Comparison of ENCODE assay signal across 13 cellular contexts in the genomic region with DNA sequence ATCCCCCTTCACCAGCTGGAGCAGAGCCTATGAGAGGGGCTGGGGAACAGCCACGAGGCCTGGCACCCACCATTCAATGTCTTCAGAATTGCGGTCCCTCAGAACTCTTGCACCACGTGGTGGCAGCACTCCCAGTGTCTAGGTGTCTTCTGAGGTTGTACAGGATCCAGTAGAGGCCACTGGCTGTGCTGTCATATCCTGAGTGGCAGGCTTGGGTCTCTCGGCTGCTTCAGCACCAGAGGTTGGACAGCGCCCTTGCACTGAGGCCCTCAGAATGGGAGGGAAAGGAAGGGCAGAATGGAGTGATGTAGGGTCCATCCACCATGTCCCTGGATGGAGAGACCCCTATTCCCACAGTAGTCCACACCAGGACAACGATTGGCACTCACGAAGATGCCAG.
A peak's percentile ranks its signal among the peaks of the same experiment; 100 is the strongest.
DNase-seq lines count a peak whose midpoint lies in the region; ATAC-seq and TF ChIP-seq lines count a peak whose summit lies in the region.
"Had no signal": no experiment of that assay in that cellular context is flagged by ENCODE, and none has a peak within 500 bp of the region (broad histone marks: within the 10 kb centered on the region; RNA-seq: fewer than 3 reads in every experiment).

No MANE protein-coding gene starts in this region.

- H3K36me3 ChIP-seq in NT2/D1 (ENCODE audit: insufficient read depth, insufficient read length, low read length), result no peaks in the 10 kb centered on the region
- H3K36me3 ChIP-seq: adrenal gland had no signal

- peaks cover 65% of the 10 kb centered on the region for H3K27me3 ChIP-seq in NT2/D1 (ENCODE audit: insufficient read depth, insufficient read length)
- H3K27me3 ChIP-seq: adrenal gland had no signal

- no peaks in the 10 kb centered on the region for H3K27me3 Mint-ChIP-seq in progenitor cell of endocrine pancreas
- H3K27me3 Mint-ChIP-seq: type B pancreatic cell had no signal

- in situ Hi-C loops in T47D (cut with HindIII; ENCODE audit: low pct_unique_long_range_greater_than_20kb, low sequenced_read_pairs), result no loop called here

- H3K9me3 ChIP-seq in NT2/D1 (ENCODE audit: insufficient read depth, low read length), result no peaks in the 10 kb centered on the region
- H3K9me3 ChIP-seq: adrenal gland had no signal

- no peak overlapping the region for H3K9ac ChIP-seq in NT2/D1 (ENCODE audit: insufficient read length, low read depth)

- no peaks in the 10 kb centered on the region for H3K4me1 Mint-ChIP-seq in progenitor cell of endocrine pancreas (ENCODE audit: low read depth)

- no peak overlapping the region for H3K4me3 Mint-ChIP-seq in progenitor cell of endocrine pancreas (ENCODE audit: low read depth)
- H3K4me3 Mint-ChIP-seq: type B pancreatic cell had no signal

- no peaks in the 10 kb centered on the region for H3K4me1 ChIP-seq in NT2/D1 (ENCODE audit: insufficient read depth, insufficient read length)
- H3K4me1 ChIP-seq: adrenal gland had no signal

- DNase-seq in DMS 273 (lab: John Stamatoyannopoulos, UW; ENCODE audit: unreplicated experiment) (peak; percentile 39), DMS 273 treated with DMSO at 0.1 percent for 48 hours (lab: John Stamatoyannopoulos, UW) (no peak), NT2/D1 (ENCODE audit: low read depth, low spot score) (peak; percentile 13), T47D (ENCODE audit: low read depth in 1 of 2, low spot score in 1 of 2) (peak; percentile 37 to 88), progenitor cell of endocrine pancreas (ENCODE audit: low spot score, unreplicated experiment) (no peak), SK-N-DZ (ENCODE audit: low spot score) (no peak)
- DNase-seq: 8988T, GF-D8, NCI-H1694 had no signal

- no peak for TF ChIP-seq CTCF in progenitor cell of endocrine pancreas (IDR thresholded peaks at IDR 0.05; ENCODE audit: unreplicated experiment)

- ATAC-seq in GM18519 (IDR thresholded peaks at IDR 0.05; ENCODE audit: low FRiP score, unreplicated experiment), result peak; percentile 53
- no peak for ATAC-seq in HG02885 (IDR thresholded peaks at IDR 0.05; ENCODE audit: poor library complexity, unreplicated experiment)

- peaks cover 7% of the 10 kb centered on the region for H3K36me3 Mint-ChIP-seq in progenitor cell of endocrine pancreas (ENCODE audit: insufficient read depth)
- H3K36me3 Mint-ChIP-seq: type B pancreatic cell had no signal

- H3K27ac Mint-ChIP-seq in progenitor cell of endocrine pancreas, result no peak overlapping the region
- H3K27ac Mint-ChIP-seq: type B pancreatic cell had no signal

- no peak overlapping the region for H3K4me3 ChIP-seq in NT2/D1 (ENCODE audit: insufficient read length, low read depth)
- H3K4me3 ChIP-seq: adrenal gland had no signal

- peaks cover 42% of the 10 kb centered on the region for H3K9me3 Mint-ChIP-seq in progenitor cell of endocrine pancreas (ENCODE audit: low read depth)

Comparison
In these comparisons a context has a peak if more than half of its experiments do, and no peak if none do; other contexts are left out.
1. DNase-seq: peak in DMS 273 (single experiment), NT2/D1 (single experiment) and T47D (2 of 2); none in DMS 273 treated with DMSO at 0.1 percent for 48 hours (single experiment), progenitor cell of endocrine pancreas (single experiment) and SK-N-DZ (single experiment).